ENCODE assay signal across 21 cellular contexts in genomic region chr6:37974943-37975342, GRCh38.
DNase-seq lines count a peak whose midpoint lies in the region; ATAC-seq, FAIRE-seq and TF ChIP-seq lines count a peak whose summit lies in the region.
"Had no signal": no experiment of that assay in that cellular context is flagged by ENCODE, and none has a peak within 500 bp of the region (broad histone marks: within the 10 kb centered on the region; RNA-seq: fewer than 3 reads in every experiment).

No MANE protein-coding gene starts in this region.

- no peaks in the 10 kb centered on the region for H3K36me3 ChIP-seq in HCT116 (ENCODE audit: control insufficient read depth in 1 of 2, insufficient read depth in 2 of 2, low read length in 2 of 2)
- no peaks in the 10 kb centered on the region for H3K36me3 ChIP-seq in K562 (ENCODE audit: control insufficient read depth, insufficient read depth, low read length)
- H3K36me3 ChIP-seq: BE2C had no signal

- H4K20me1 ChIP-seq in HCT116 (ENCODE audit: insufficient read depth) (no peaks in the 10 kb centered on the region), K562 (replicated peaks; ENCODE audit: control insufficient read depth, insufficient read depth, low read length) (no peaks in the 10 kb centered on the region; the same call in none of the 2 replicates)

- H3K27me3 ChIP-seq in HCT116 (ENCODE audit: insufficient read depth, low read length) (no peaks in the 10 kb centered on the region), K562 (ENCODE audit: control insufficient read depth in 2 of 2, insufficient read depth in 2 of 2, low read length in 2 of 2) (no peaks in the 10 kb centered on the region)
- H3K27me3 ChIP-seq: BE2C had no signal

- TF ChIP-seq POLR2A in HCT116 (IDR thresholded peaks at IDR 0.05; ENCODE audit: borderline replicate concordance, extremely low read depth, insufficient read depth, insufficient read length) (no peak), K562 (conservative IDR thresholded peaks at IDR 0.05) (no peak)

- RAD21 ChIA-PET in HCT116 (lab: Charles Lee; ENCODE audit: low non-redundant PET in 1 of 2, low total read pairs in 2 of 2, uncharacterized antibody in 2 of 2, unreplicated experiment in 2 of 2), result no interaction called here

- POLR2A ChIA-PET in HCT116 (lab: Charles Lee), result no interaction called here
- POLR2A ChIA-PET in K562 (lab: Yijun Ruan, JAX), result no interaction called here

- H3K27ac ChIP-seq in HCT116 (ENCODE audit: low read depth, low read length) (no peak overlapping the region), K562 (ENCODE audit: extremely low read depth, low read depth, low read length) (no peak overlapping the region)
- H3K27ac ChIP-seq: C4-2B had no signal

- TF ChIP-seq EP300 in K562 (IDR thresholded peaks at IDR 0.05; ENCODE audit: low read length), result no peak

- H3K4me1 ChIP-seq in HCT116 (ENCODE audit: control insufficient read depth in 1 of 2, insufficient read depth in 2 of 2, low read length in 2 of 2), result no peaks in the 10 kb centered on the region
- no peaks in the 10 kb centered on the region for H3K4me1 ChIP-seq in K562 (replicated peaks in 1 of 2; ENCODE audit: control insufficient read depth in 2 of 2, insufficient read depth in 2 of 2, low read length in 2 of 2)
- H3K4me1 ChIP-seq: BE2C, Caco-2 had no signal

- DNase-seq in HCT116 (ENCODE audit: low read depth, low spot score), result no peak
- peak; percentile 22 for DNase-seq in OCI-M1 (lab: John Stamatoyannopoulos, UW)
- DNase-seq in K562 (ENCODE audit: extremely low read depth in 1 of 4, low spot score in 3 of 4), result no peak
- no peak for DNase-seq in left colon
- DNase-seq in activated CD4-positive, alpha-beta T cell treated with anti-CD3 and anti-CD28 coated beads for 48 hours, result no peak
- no peak for DNase-seq in hypothalamus (lab: John Stamatoyannopoulos, UW)
- DNase-seq in NCI-H2029 (lab: John Stamatoyannopoulos, UW), result no peak
- DNase-seq: ACHN; BE2C; Caco-2; CD4-positive, alpha-beta T cell; DMS153; DMS79; GDM1; HFFc6; KG1 had no signal

- 79% methylated on average over 1 of the region's 1 CpG for WGBS in K562 (ENCODE audit: insufficient coverage, low coverage, missing lambda C conversion rate)

- no peaks in the 10 kb centered on the region for H3K9me2 ChIP-seq in HCT116 (ENCODE audit: insufficient read depth)

- in situ Hi-C loops in K562 (cut with MboI), result no loop called here

- peaks cover 31% of the 10 kb centered on the region for H3K79me2 ChIP-seq in HCT116 (ENCODE audit: insufficient read depth, low read length)
- H3K79me2 ChIP-seq in K562 (ENCODE audit: control insufficient read depth, insufficient read depth, low read length), result peaks cover 14% of the 10 kb centered on the region; the same call in 1 of the 3 replicates

- ATAC-seq in HCT116 (no peak), K562 (no peak), left colon (no peak)

- no TSS peak for BruUV-seq in HCT116 (replicated peaks; lab: Mats Ljungman, UMichigan)
- BruUV-seq in K562 (replicated peaks; lab: Mats Ljungman, UMichigan), result no TSS peak

- H3K9me3 ChIP-seq in HCT116 (ENCODE audit: control insufficient read depth in 1 of 2, insufficient read depth in 1 of 2, low read depth in 1 of 2, low read length in 2 of 2), result no peaks in the 10 kb centered on the region; a peak in 1 of 4 replicates
- H3K9me3 ChIP-seq in K562 (replicated peaks; ENCODE audit: control insufficient read depth, insufficient read depth, low read depth, low read length), result peaks cover 7% of the 10 kb centered on the region; the same call in 1 of the 2 replicates
- H3K9me3 ChIP-seq: BE2C, HAP-1 had no signal

- no peaks in the 10 kb centered on the region for H3K9me1 ChIP-seq in K562 (ENCODE audit: control insufficient read depth, insufficient read depth, low read length)

- no peak overlapping the region for H2AFZ ChIP-seq in HCT116 (ENCODE audit: low read depth, low read length, poor library complexity, severe bottlenecking)
- no peak overlapping the region for H2AFZ ChIP-seq in K562 (ENCODE audit: low read depth, low read length)

- H3K4me3 ChIP-seq in HCT116 (replicated peaks in 1 of 2; ENCODE audit: low read depth in 1 of 2, low read length in 2 of 2), result no peak overlapping the region
- H3K4me3 ChIP-seq in K562, result no peak overlapping the region
- H3K4me3 ChIP-seq: HAP-1 had no signal

- TF ChIP-seq CTCF in HCT116 (IDR thresholded peaks at IDR 0.05 in 2 of 3, conservative IDR thresholded peaks at IDR 0.05 in 1 of 3; ENCODE audit: borderline replicate concordance in 1 of 3, insufficient read depth in 1 of 3, low read depth in 2 of 3, low read length in 2 of 3), result no peak
- no peak for TF ChIP-seq CTCF in K562 (IDR thresholded peaks at IDR 0.05 in 2 of 3, conservative IDR thresholded peaks at IDR 0.05 in 1 of 3; ENCODE audit: insufficient read depth in 2 of 3, low read depth in 1 of 3, low read length in 3 of 3)

- H3K9ac ChIP-seq in HCT116 (ENCODE audit: low read length) (no peak overlapping the region), K562 (ENCODE audit: insufficient read depth in 1 of 2, low read depth in 2 of 2, low read length in 2 of 2) (no peak overlapping the region)

- H3K4me2 ChIP-seq in HCT116 (ENCODE audit: low read length) (no peak overlapping the region), K562 (ENCODE audit: insufficient read depth, low read length) (no peak overlapping the region)

- FAIRE-seq in K562 (lab: Jason Lieb, UNC), result no peak
- FAIRE-seq: GM19239, H1, HTR-8/SVneo had no signal

- CTCF ChIA-PET in HCT116 (lab: Charles Lee) (no interaction called here), K562 (lab: Yijun Ruan, JAX; ENCODE audit: low intra/inter-chr PET ratio) (no interaction called here)

- TF ChIP-seq RAD21 in HCT116 (IDR thresholded peaks at IDR 0.05; ENCODE audit: low read depth) (no peak), K562 (CRISPR knock-in tag; conservative IDR thresholded peaks at IDR 0.05 in 1 of 2, IDR thresholded peaks at IDR 0.05 in 1 of 2) (no peak)

- intact Hi-C loops in HCT116 (cut with micrococcal nuclease) (no loop called here), K562 (cut with micrococcal nuclease) (no loop called here), left colon (cut with DNase I, micrococcal nuclease) (no loop called here)

TF ChIP-seq in HCT116, 20 proteins besides CTCF, POLR2A, EP300 and RAD21 (continues in another document):
- TF ChIP-seq SIN3A (IDR thresholded peaks at IDR 0.05; ENCODE audit: low read depth), result no peak
- TF ChIP-seq ZFX (IDR thresholded peaks at IDR 0.05), result no peak
- no peak for TF ChIP-seq SP1 (IDR thresholded peaks at IDR 0.05; ENCODE audit: low read depth)
- TF ChIP-seq CEBPB (IDR thresholded peaks at IDR 0.05; ENCODE audit: low read depth), result no peak
- peak; percentile 70; the same call in 1 of the 2 replicates for TF ChIP-seq CBX3 (IDR thresholded peaks at IDR 0.05; ENCODE audit: low read depth)

TF ChIP-seq in K562, 482 proteins besides CTCF, POLR2A, EP300 and RAD21 (continues in another document):
- TF ChIP-seq NCOA1 (IDR thresholded peaks at IDR 0.05; ENCODE audit: low read depth) (no peak), CBX5 (IDR thresholded peaks at IDR 0.05; ENCODE audit: borderline replicate concordance, low read depth) (0 out of 2 replicates have a peak, but pooled peaks have one; percentile 42), ZNF551 (CRISPR knock-in tag; IDR thresholded peaks at IDR 0.05) (no peak), ZNF184 (CRISPR knock-in tag; IDR thresholded peaks at IDR 0.05) (peak; percentile 99), BCOR (IDR thresholded peaks at IDR 0.05) (peak; percentile 45; the same call in 1 of the 2 replicates), HOXB6 (CRISPR knock-in tag; IDR thresholded peaks at IDR 0.05; ENCODE audit: borderline replicate concordance) (no peak), KDM1A (IDR thresholded peaks at IDR 0.05) (peak in 1 of 2 experiments; percentile 33; a peak in 2 of 4 replicates), E2F5 (CRISPR knock-in tag; IDR thresholded peaks at IDR 0.05) (no peak), CUX1 (CRISPR knock-in tag; IDR thresholded peaks at IDR 0.05) (no peak)
